In the genomic region with DNA sequence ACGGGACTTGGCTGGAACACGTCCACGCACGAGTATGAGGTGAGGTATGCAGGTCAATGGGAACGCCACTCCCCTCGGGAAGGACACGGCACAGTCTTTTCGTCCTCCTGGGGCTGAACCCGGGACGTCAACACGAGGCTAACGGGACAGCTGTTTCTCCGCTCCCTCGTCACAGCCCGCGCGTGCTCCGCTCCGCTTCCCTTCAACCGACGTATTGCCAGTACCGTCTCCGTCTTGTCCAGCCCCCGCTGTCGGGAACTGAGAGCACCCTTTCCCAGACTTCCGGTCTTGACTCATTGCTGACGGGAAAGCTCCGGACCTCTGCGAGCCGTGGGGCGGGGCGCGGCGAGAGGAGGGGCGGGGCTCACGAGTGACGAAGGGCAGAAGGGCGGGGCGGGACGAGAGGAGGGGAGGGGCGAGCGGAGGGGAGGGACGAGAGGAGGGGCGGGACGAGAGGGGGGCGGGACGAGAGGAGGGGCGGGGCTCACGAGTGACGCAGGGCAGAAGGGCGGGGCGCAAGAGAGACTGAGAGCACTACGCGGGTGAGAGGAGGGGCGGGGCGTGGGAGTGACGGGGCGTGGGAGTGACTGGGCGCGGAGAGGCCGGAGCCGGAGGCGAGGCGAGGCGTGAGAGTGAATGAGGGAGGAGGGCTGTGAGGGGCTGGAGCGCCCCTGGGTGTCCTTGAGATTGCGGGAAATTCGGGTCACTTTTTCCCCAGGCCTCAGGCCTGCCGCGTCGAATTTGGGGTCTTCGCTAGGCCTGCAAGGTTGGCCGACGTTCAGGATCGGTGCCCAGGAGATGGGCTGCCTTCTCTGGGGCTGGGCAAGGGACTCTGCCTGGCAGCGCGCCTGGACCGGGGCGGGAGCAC, we compare ENCODE assay signal across 8 cellular contexts. TPM values are rescaled to one million over a fixed set of nuclear protein-coding genes. Genes with fewer than 3 reads are reported as not detected.
A peak's percentile ranks its signal among the peaks of the same experiment; 100 is the strongest.
DNase-seq lines count a peak whose midpoint lies in the region; ATAC-seq and TF ChIP-seq lines count a peak whose summit lies in the region.

No MANE protein-coding gene starts in this region.

- peaks cover 15% of the 10 kb centered on the region; the same call in 1 of the 2 replicates for H3K27me3 Mint-ChIP-seq in WTC11 (ENCODE audit: low read depth)

- TF ChIP-seq CTCF in AG09319 (IDR thresholded peaks at IDR 0.05; ENCODE audit: low read depth, low read length) (no peak), WTC11 (IDR thresholded peaks at IDR 0.05) (no peak), cardiac fibroblast (IDR thresholded peaks at IDR 0.05; ENCODE audit: low read depth, low read length) (no peak)

- 0 out of 2 replicates have a peak, but pooled peaks cover 3% of the 10 kb centered on the region for H3K9me3 Mint-ChIP-seq in WTC11

- peaks cover 17% of the 10 kb centered on the region for H3K4me1 Mint-ChIP-seq in WTC11

- POLR2A ChIA-PET in WTC11 (lab: Charles Lee) = interaction anchor here (0.7 to 1.9 kb wide), 6 partner anchors 10 to 192 kb away, joined by 3 to 7 read pairs (median 4); partner anchors contain the start of genes ADAMTS4, NDUFS2, SDHC and TOMM40L

- H3K4me3 Mint-ChIP-seq in WTC11 = peak overlapping the region; percentile 92

- H3K27ac Mint-ChIP-seq in WTC11 = peak overlapping the region; percentile 95

- DNase-seq in AG09319 (ENCODE audit: extremely low read depth, low read depth) (peak; percentile 96), NCI-H226 (peak; percentile 93), WTC11 (ENCODE audit: low spot score) (peak; percentile 91), cardiac fibroblast (ENCODE audit: low read depth in 2 of 2) (peak; percentile 99 to 100), inferior parietal cortex (ENCODE audit: extremely low spot score) (peak; percentile 92), smooth muscle cell of the brain vasculature (ENCODE audit: low read depth, low spot score) (peak; percentile 90)

- ATAC-seq in GM19025 (IDR thresholded peaks at IDR 0.05; ENCODE audit: low read depth, unreplicated experiment) = peak; percentile 85
- peak; percentile 87 for ATAC-seq in HG03196 (IDR thresholded peaks at IDR 0.05; ENCODE audit: unreplicated experiment)
- peak; percentile 85 for ATAC-seq in WTC11

- peak overlapping the region; percentile 73 to 76 for H3K4me3 ChIP-seq in cardiac fibroblast (replicated peaks in 1 of 2; ENCODE audit: low read depth in 2 of 2, low read length in 2 of 2)

- CTCF ChIA-PET in WTC11 (lab: Charles Lee) = interaction anchor here (0.6 to 2.9 kb wide), 11 partner anchors 37 to 216 kb away, joined by 3 to 22 read pairs (median 4); partner anchors contain the start of gene TOMM40L

- H3K36me3 Mint-ChIP-seq in WTC11 = no peaks in the 10 kb centered on the region

TF ChIP-seq in WTC11, 78 proteins besides CTCF, POLR2A, EP300 and RAD21:
- TF ChIP-seq GABPB1 (CRISPR knock-in tag; IDR thresholded peaks at IDR 0.05) (peak; percentile 69), HMGXB4 (CRISPR knock-in tag; IDR thresholded peaks at IDR 0.05) (peak; percentile 76; the same call in 1 of the 2 replicates), ZBTB21 (CRISPR knock-in tag; IDR thresholded peaks at IDR 0.05; ENCODE audit: borderline replicate concordance) (peak; percentile 81; the same call in 1 of the 2 replicates), FOXP4 (CRISPR knock-in tag; IDR thresholded peaks at IDR 0.05) (0 out of 2 replicates have a peak, but pooled peaks have one; percentile 33), ETV6 (CRISPR knock-in tag; IDR thresholded peaks at IDR 0.05) (peak; percentile 69; the same call in 1 of the 2 replicates), SMAD3 (CRISPR knock-in tag; IDR thresholded peaks at IDR 0.05; ENCODE audit: borderline replicate concordance) (no peak), ZMAT4 (CRISPR knock-in tag; IDR thresholded peaks at IDR 0.05) (no peak), NFE2L1 (CRISPR knock-in tag; IDR thresholded peaks at IDR 0.05) (peak; percentile 57; the same call in 1 of the 2 replicates), FOXK1 (CRISPR knock-in tag; IDR thresholded peaks at IDR 0.05) (peak; percentile 85), SP1 (CRISPR knock-in tag; conservative IDR thresholded peaks at IDR 0.05) (peak; percentile 34; the same call in 1 of the 2 replicates), MAX (CRISPR knock-in tag; IDR thresholded peaks at IDR 0.05) (peak; percentile 73)

RNA-seq across cellular contexts. Expression of gene CFAP126, which starts 22.2 kb away (rescaled TPM):
- not detected in 3 replicates for total RNA-seq in WTC11 (2021)

Comparison
In these comparisons a context has a peak if more than half of its experiments do, and no peak if none do; other contexts are left out.
1. Peak in every context shown above with its lines: DNase-seq, ATAC-seq and H3K4me3 ChIP-seq.